In the genomic region with DNA sequence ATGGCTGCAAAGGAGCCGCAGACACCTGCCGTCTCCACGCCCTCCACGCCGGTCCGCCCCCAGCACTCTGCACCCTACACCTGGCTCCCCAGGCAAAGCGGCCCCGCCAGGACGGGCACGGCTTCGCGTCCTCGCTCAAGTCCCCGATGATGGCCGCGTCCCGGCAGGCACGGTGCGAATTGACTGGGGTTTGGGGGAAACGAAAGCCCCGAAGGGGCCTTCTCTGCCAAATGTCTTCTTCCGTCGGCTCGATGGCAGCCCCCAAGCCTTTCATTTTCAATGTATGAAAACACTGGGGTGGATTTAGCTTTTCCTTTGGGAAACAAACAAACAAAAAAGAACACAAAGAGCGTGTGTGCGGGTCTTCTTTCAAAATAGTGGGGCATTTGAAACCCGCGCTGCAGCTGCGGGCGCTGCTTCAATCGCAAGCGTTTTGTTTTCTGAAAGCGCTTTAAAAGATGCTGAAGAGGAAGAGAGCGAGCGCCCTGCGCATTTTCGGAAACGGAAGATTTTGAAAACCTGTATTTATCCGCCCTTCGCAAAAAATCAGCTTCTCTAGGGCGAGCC, we compare ENCODE assay signal across 1 cellular context.
TF ChIP-seq lines count a peak whose summit lies in the region.

No MANE protein-coding gene starts in this region.

TF ChIP-seq in SK-N-SH, 30 proteins besides CTCF, POLR2A, EP300 and RAD21 (continued from another document):
- TF ChIP-seq, protein P1, sequence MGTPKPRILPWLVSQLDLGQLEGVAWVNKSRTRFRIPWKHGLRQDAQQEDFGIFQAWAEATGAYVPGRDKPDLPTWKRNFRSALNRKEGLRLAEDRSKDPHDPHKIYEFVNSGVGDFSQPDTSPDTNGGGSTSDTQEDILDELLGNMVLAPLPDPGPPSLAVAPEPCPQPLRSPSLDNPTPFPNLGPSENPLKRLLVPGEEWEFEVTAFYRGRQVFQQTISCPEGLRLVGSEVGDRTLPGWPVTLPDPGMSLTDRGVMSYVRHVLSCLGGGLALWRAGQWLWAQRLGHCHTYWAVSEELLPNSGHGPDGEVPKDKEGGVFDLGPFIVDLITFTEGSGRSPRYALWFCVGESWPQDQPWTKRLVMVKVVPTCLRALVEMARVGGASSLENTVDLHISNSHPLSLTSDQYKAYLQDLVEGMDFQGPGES (IDR thresholded peaks at IDR 0.05; ENCODE audit: low read depth, low read length): no peak
- no peak for TF ChIP-seq SMC3 (IDR thresholded peaks at IDR 0.05; ENCODE audit: low read depth, low read length)
- TF ChIP-seq, protein P2, sequence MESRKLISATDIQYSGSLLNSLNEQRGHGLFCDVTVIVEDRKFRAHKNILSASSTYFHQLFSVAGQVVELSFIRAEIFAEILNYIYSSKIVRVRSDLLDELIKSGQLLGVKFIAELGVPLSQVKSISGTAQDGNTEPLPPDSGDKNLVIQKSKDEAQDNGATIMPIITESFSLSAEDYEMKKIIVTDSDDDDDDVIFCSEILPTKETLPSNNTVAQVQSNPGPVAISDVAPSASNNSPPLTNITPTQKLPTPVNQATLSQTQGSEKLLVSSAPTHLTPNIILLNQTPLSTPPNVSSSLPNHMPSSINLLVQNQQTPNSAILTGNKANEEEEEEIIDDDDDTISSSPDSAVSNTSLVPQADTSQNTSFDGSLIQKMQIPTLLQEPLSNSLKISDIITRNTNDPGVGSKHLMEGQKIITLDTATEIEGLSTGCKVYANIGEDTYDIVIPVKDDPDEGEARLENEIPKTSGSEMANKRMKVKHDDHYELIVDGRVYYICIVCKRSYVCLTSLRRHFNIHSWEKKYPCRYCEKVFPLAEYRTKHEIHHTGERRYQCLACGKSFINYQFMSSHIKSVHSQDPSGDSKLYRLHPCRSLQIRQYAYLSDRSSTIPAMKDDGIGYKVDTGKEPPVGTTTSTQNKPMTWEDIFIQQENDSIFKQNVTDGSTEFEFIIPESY (IDR thresholded peaks at IDR 0.05; ENCODE audit: borderline replicate concordance, low read depth): no peak
